ENCODE assay signal across 1 cellular context in genomic region chr18:24138884-24139616, GRCh38.
TF ChIP-seq lines count a peak whose summit lies in the region.

TSS of gene CABYR (plus strand) at chr18:24139062. CDS start at chr18:24143115, 4,053 bp downstream.

TF ChIP-seq in K562, 482 proteins besides CTCF, POLR2A, EP300 and RAD21 (continued from another document):
- TF ChIP-seq, protein P1, sequence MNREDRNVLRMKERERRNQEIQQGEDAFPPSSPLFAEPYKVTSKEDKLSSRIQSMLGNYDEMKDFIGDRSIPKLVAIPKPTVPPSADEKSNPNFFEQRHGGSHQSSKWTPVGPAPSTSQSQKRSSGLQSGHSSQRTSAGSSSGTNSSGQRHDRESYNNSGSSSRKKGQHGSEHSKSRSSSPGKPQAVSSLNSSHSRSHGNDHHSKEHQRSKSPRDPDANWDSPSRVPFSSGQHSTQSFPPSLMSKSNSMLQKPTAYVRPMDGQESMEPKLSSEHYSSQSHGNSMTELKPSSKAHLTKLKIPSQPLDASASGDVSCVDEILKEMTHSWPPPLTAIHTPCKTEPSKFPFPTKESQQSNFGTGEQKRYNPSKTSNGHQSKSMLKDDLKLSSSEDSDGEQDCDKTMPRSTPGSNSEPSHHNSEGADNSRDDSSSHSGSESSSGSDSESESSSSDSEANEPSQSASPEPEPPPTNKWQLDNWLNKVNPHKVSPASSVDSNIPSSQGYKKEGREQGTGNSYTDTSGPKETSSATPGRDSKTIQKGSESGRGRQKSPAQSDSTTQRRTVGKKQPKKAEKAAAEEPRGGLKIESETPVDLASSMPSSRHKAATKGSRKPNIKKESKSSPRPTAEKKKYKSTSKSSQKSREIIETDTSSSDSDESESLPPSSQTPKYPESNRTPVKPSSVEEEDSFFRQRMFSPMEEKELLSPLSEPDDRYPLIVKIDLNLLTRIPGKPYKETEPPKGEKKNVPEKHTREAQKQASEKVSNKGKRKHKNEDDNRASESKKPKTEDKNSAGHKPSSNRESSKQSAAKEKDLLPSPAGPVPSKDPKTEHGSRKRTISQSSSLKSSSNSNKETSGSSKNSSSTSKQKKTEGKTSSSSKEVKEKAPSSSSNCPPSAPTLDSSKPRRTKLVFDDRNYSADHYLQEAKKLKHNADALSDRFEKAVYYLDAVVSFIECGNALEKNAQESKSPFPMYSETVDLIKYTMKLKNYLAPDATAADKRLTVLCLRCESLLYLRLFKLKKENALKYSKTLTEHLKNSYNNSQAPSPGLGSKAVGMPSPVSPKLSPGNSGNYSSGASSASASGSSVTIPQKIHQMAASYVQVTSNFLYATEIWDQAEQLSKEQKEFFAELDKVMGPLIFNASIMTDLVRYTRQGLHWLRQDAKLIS (CRISPR knock-in tag; IDR thresholded peaks at IDR 0.05): no peak
- TF ChIP-seq NR0B1 (IDR thresholded peaks at IDR 0.05; ENCODE audit: partially characterized antibody) (no peak), ZNF197 (CRISPR knock-in tag; IDR thresholded peaks at IDR 0.05; ENCODE audit: low read depth) (no peak), TAF7 (tag; IDR thresholded peaks at IDR 0.05) (no peak), NFXL1 (CRISPR knock-in tag; IDR thresholded peaks at IDR 0.05) (no peak), POLR2AphosphoS2 (IDR thresholded peaks at IDR 0.05; ENCODE audit: low read length) (no peak), E2F6 (IDR thresholded peaks at IDR 0.05; ENCODE audit: borderline replicate concordance in 1 of 2, extremely low read depth in 1 of 2, insufficient read depth in 1 of 2, insufficient read length in 1 of 2, low read depth in 1 of 2, low read length in 1 of 2, poor library complexity in 1 of 2, severe bottlenecking in 1 of 2) (no peak), RAD51 (IDR thresholded peaks at IDR 0.05; ENCODE audit: borderline replicate concordance, low read depth) (no peak), ZNF282 (CRISPR knock-in tag; IDR thresholded peaks at IDR 0.05) (no peak), NFYB (IDR thresholded peaks at IDR 0.05; ENCODE audit: extremely low read depth, insufficient read length) (no peak), COPS2 (conservative IDR thresholded peaks at IDR 0.05) (no peak), ARNT (IDR thresholded peaks at IDR 0.05) (no peak), MYNN (IDR thresholded peaks at IDR 0.05) (no peak), MYNN (CRISPR knock-in tag; IDR thresholded peaks at IDR 0.05) (no peak), MYBL2 (IDR thresholded peaks at IDR 0.05; ENCODE audit: low read depth) (no peak), MYBL2 (CRISPR knock-in tag; IDR thresholded peaks at IDR 0.05; ENCODE audit: borderline replicate concordance) (no peak)
- TF ChIP-seq, protein P2, sequence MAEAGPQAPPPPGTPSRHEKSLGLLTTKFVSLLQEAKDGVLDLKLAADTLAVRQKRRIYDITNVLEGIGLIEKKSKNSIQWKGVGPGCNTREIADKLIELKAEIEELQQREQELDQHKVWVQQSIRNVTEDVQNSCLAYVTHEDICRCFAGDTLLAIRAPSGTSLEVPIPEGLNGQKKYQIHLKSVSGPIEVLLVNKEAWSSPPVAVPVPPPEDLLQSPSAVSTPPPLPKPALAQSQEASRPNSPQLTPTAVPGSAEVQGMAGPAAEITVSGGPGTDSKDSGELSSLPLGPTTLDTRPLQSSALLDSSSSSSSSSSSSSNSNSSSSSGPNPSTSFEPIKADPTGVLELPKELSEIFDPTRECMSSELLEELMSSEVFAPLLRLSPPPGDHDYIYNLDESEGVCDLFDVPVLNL (CRISPR knock-in tag; IDR thresholded peaks at IDR 0.05; ENCODE audit: low read depth): no peak
- TF ChIP-seq, protein P3, sequence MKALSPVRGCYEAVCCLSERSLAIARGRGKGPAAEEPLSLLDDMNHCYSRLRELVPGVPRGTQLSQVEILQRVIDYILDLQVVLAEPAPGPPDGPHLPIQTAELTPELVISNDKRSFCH (CRISPR knock-in tag; IDR thresholded peaks at IDR 0.05): no peak
- TF ChIP-seq, protein P3 (tag; IDR thresholded peaks at IDR 0.05): no peak
